ENCODE assay signal across 9 cellular contexts in the genomic region with DNA sequence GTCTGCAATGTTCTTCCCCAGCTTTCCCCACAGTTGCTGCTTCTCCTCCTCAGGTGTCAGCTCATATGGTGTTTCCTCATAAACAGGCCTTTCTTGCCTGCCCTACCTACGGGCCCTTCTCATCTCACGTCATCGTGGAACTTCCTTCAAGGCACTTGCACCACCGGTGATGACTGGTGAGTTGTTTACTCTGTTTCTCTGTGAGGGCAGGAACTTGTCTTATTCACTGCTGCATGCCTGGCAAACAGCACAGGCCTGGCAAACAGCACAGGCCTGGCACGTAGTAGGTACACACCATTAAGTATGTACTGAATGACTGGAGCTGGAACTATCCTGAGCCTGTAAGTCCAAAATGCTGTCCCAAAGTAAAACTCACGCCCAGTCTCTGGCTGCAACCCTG. TPM values are rescaled to one million over a fixed set of nuclear protein-coding genes. Genes with fewer than 3 reads are reported as not detected.
A peak's percentile ranks its signal among the peaks of the same experiment; 100 is the strongest.
DNase-seq lines count a peak whose midpoint lies in the region; TF ChIP-seq lines count a peak whose summit lies in the region.
"Had no signal": no experiment of that assay in that cellular context is flagged by ENCODE, and none has a peak within 500 bp of the region (broad histone marks: within the 10 kb centered on the region; RNA-seq: fewer than 3 reads in every experiment).

No MANE protein-coding gene starts in this region.

- H3K4me3 Mint-ChIP-seq in HFFc6 (no peak overlapping the region), endodermal cell (no peak overlapping the region)
- H3K4me3 Mint-ChIP-seq: effector memory CD8-positive, alpha-beta T cell had no signal

- in situ Hi-C loops in transverse colon (cut with MboI; ENCODE audit: low pct_ligation_motif_present in 1 of 4, low pct_unique_long_range_greater_than_20kb in 1 of 4, low sequenced_read_pairs in 3 of 4): no loop called here

- H3K27me3 ChIP-seq in endodermal cell (ENCODE audit: control insufficient read depth, insufficient read depth, low read length, poor library complexity, severe bottlenecking) (no peaks in the 10 kb centered on the region), spleen (replicated peaks in 1 of 7) (no peaks in the 10 kb centered on the region), transverse colon (no peaks in the 10 kb centered on the region)

- DNase-seq in HFFc6: no peak
- peak; percentile 43 for DNase-seq in activated CD4-positive, alpha-beta T cell treated with anti-CD3 and anti-CD28 coated beads for 48 hours
- no peak for DNase-seq in endodermal cell
- no peak for DNase-seq in spleen
- DNase-seq in GF-D8 (lab: John Stamatoyannopoulos, UW): no peak
- DNase-seq in transverse colon: no peak
- no peak for DNase-seq in DMS 273 (lab: John Stamatoyannopoulos, UW; ENCODE audit: unreplicated experiment)
- DNase-seq: effector memory CD8-positive, alpha-beta T cell had no signal

- H3K27me3 Mint-ChIP-seq in HFFc6 (ENCODE audit: insufficient read depth) (no peaks in the 10 kb centered on the region), endodermal cell (ENCODE audit: insufficient read depth) (no peaks in the 10 kb centered on the region)
- H3K27me3 Mint-ChIP-seq: effector memory CD8-positive, alpha-beta T cell; progenitor cell of endocrine pancreas had no signal

- H3K4me1 ChIP-seq in endodermal cell (ENCODE audit: control insufficient read depth, insufficient read depth, low read length) (no peaks in the 10 kb centered on the region), spleen (peaks cover 4 to 52% (median 34%) of the 10 kb centered on the region in 6 donors), transverse colon (no peaks in the 10 kb centered on the region)

- H3K36me3 Mint-ChIP-seq in HFFc6 (ENCODE audit: low read depth) (peaks cover 35% of the 10 kb centered on the region), endodermal cell (ENCODE audit: low read depth) (peaks cover 58% of the 10 kb centered on the region)

- H3K9me3 ChIP-seq in endodermal cell (ENCODE audit: control insufficient read depth, low read length): no peaks in the 10 kb centered on the region
- H3K9me3 ChIP-seq in spleen: no peaks in the 10 kb centered on the region
- H3K9me3 ChIP-seq in transverse colon: no peaks in the 10 kb centered on the region

- intact Hi-C loops in spleen (cut with DNase I; ENCODE audit: low total_unique reads) (no loop called here), transverse colon (cut with DNase I; ENCODE audit: low total_unique reads) (no loop called here)

- TF ChIP-seq POLR2A in spleen (IDR thresholded peaks at IDR 0.05) (no peak), transverse colon (IDR thresholded peaks at IDR 0.05) (no peak)

- H3K36me3 ChIP-seq in endodermal cell (ENCODE audit: control insufficient read depth, insufficient read depth, low read length): peaks cover 75% of the 10 kb centered on the region
- H3K36me3 ChIP-seq in spleen: peaks cover 0 to 91% (median 42%) of the 10 kb centered on the region in 6 donors
- H3K36me3 ChIP-seq in transverse colon: peaks cover 0 to 27% (median 11%) of the 10 kb centered on the region in 4 donors

- WGBS in endodermal cell (ENCODE audit: insufficient coverage in 1 of 2, insufficient read length in 1 of 2), 2 experiments: 95% methylated on average over 5 to 6 of the region's 6 CpGs
- 52 to 66% (median 61%) methylated on average over 6 of the region's 6 CpGs for WGBS in spleen, 5 donors
- WGBS in transverse colon (ENCODE audit: low coverage in 1 of 2), 2 donors: 64 to 69% methylated on average over 3 to 6 of the region's 6 CpGs

- H3K27ac Mint-ChIP-seq in HFFc6 (peak overlapping the region; percentile 13; the same call in 1 of the 2 replicates), endodermal cell (peak overlapping the region; percentile 31)
- H3K27ac Mint-ChIP-seq: progenitor cell of endocrine pancreas had no signal

- no peaks in the 10 kb centered on the region for H3K9me3 Mint-ChIP-seq in HFFc6
- H3K9me3 Mint-ChIP-seq in endodermal cell: no peaks in the 10 kb centered on the region
- H3K9me3 Mint-ChIP-seq: effector memory CD8-positive, alpha-beta T cell had no signal

- H3K4me3 ChIP-seq in endodermal cell (ENCODE audit: low read length) (no peak overlapping the region), spleen (peak overlapping the region in 1 of 8 donors; percentile 57), transverse colon (no peak overlapping the region)

- no peak for TF ChIP-seq CTCF in HFFc6 (IDR thresholded peaks at IDR 0.05)
- no peak for TF ChIP-seq CTCF in endodermal cell (conservative IDR thresholded peaks at IDR 0.05)
- no peak for TF ChIP-seq CTCF in spleen (IDR thresholded peaks at IDR 0.05 in 8 of 11, conservative IDR thresholded peaks at IDR 0.05 in 3 of 11)
- no peak for TF ChIP-seq CTCF in transverse colon (IDR thresholded peaks at IDR 0.05)

- peaks cover 28% of the 10 kb centered on the region for H3K4me1 Mint-ChIP-seq in HFFc6 (ENCODE audit: low read depth)
- no peaks in the 10 kb centered on the region for H3K4me1 Mint-ChIP-seq in endodermal cell

- no peak overlapping the region for H3K27ac ChIP-seq in endodermal cell (ENCODE audit: low read depth, low read length)
- H3K27ac ChIP-seq in spleen: peak overlapping the region in 7 of 8 donors; percentile 61 to 90 (median 86)
- no peak overlapping the region for H3K27ac ChIP-seq in transverse colon

- H3K9ac ChIP-seq in endodermal cell (ENCODE audit: extremely low read depth, low read length, poor library complexity, severe bottlenecking): no peak overlapping the region

- TF ChIP-seq EP300 in transverse colon (IDR thresholded peaks at IDR 0.05; ENCODE audit: low read depth): no peak

RNA-seq across cellular contexts. Expression of gene STK40, which starts 25.8 kb away (rescaled TPM):
- 10 to 100 TPM; 24.1 to 26.5 (median 25.1) TPM for total RNA-seq in HFFc6 (2021; fragmentation: NEBNext Ultra II Directional; extraction: Animal tissue kit (Norgen Biotek cat#: 25700))
- total RNA-seq in endodermal cell (10 to 100 TPM; 19.4 to 32.4 TPM), spleen (10 to 100 TPM; 43.3 to 79.2 (median 55.3) TPM), transverse colon (100 to 1,000 TPM in 1 of 4 donors, 10 to 100 TPM in 3; 34.0 to 154 (median 44.3) TPM)
- 39.4 TPM for polyA plus RNA-seq in endodermal cell (2013, experiment 1 of 2)
- polyA plus RNA-seq in endodermal cell (2013, experiment 2 of 2): 38.5 TPM
- 10 to 100 TPM; 13.7 to 37.4 (median 14.8) TPM for polyA plus RNA-seq in spleen

RNA-seq across cellular contexts. Expression of gene EVA1B, which starts 36.5 kb away (rescaled TPM):
- total RNA-seq in HFFc6 (2021; fragmentation: NEBNext Ultra II Directional; extraction: Animal tissue kit (Norgen Biotek cat#: 25700)): 100 to 1,000 TPM; 152 to 206 (median 155) TPM
- 10 to 100 TPM; 14.1 to 16.3 TPM for total RNA-seq in endodermal cell
- 26.5 TPM for polyA plus RNA-seq in endodermal cell (2013, experiment 1 of 2)
- polyA plus RNA-seq in endodermal cell (2013, experiment 2 of 2): 28.6 TPM
- total RNA-seq in spleen: 10 to 100 TPM; 31.1 to 77.4 (median 43.7) TPM
- 10 to 100 TPM; 17.2 to 45.1 (median 37.4) TPM for polyA plus RNA-seq in spleen
- 10 to 100 TPM in 3 of 4 donors, 1 to 10 TPM in 1; 4.4 to 24.8 (median 10.4) TPM for total RNA-seq in transverse colon

RNA-seq across cellular contexts. Expression of gene LSM10, which starts 37.8 kb away (rescaled TPM):
- 10 to 100 TPM; 44.6 to 58.7 (median 49.6) TPM for total RNA-seq in HFFc6 (2021; fragmentation: NEBNext Ultra II Directional; extraction: Animal tissue kit (Norgen Biotek cat#: 25700))
- total RNA-seq in endodermal cell (10 to 100 TPM; 37.5 to 45.6 TPM), spleen (10 to 100 TPM; 42.9 to 62.2 (median 49.0) TPM), transverse colon (10 to 100 TPM in 3 of 4 donors, not detected in 1; 25.4 to 59.8 (median 32.9) TPM)
- polyA plus RNA-seq in endodermal cell (2013, experiment 1 of 2): 31.2 TPM
- polyA plus RNA-seq in endodermal cell (2013, experiment 2 of 2): 32.0 TPM
- polyA plus RNA-seq in spleen: 10 to 100 TPM; 65.1 to 87.6 (median 86.6) TPM

RNA-seq across cellular contexts. Expression of gene SH3D21, which starts 53.7 kb away (rescaled TPM):
- total RNA-seq in HFFc6 (2021; fragmentation: NEBNext Ultra II Directional; extraction: Animal tissue kit (Norgen Biotek cat#: 25700)): 1 to 10 TPM; 2.7 to 5.3 (median 2.9) TPM
- total RNA-seq in endodermal cell: 10 to 100 TPM; 14.7 to 15.5 TPM
- polyA plus RNA-seq in endodermal cell (2013, experiment 1 of 2): 11.3 TPM
- 12.9 TPM for polyA plus RNA-seq in endodermal cell (2013, experiment 2 of 2)
- 1 to 10 TPM; 1.7 to 9.4 (median 7.2) TPM for total RNA-seq in spleen
- polyA plus RNA-seq in spleen: 1 to 10 TPM; 1.7 to 5.1 (median 1.9) TPM
- 100 to 1,000 TPM in 1 of 4 donors, 10 to 100 TPM in 3; 12.7 to 143 (median 15.9) TPM for total RNA-seq in transverse colon

Comparison
In these comparisons a context has a peak if more than half of its experiments do, and no peak if none do; other contexts are left out.
1. H3K27ac ChIP-seq: peak in spleen (7 of 8); none in endodermal cell (single experiment) and transverse colon (0 of 4).